Comparison of ENCODE assay signal across 8 cellular contexts in genomic region chr19:15418588-15419412, GRCh38. TPM values are rescaled to one million over a fixed set of nuclear protein-coding genes. Genes with fewer than 3 reads are reported as not detected.
DNase-seq lines count a peak whose midpoint lies in the region; ATAC-seq, FAIRE-seq and TF ChIP-seq lines count a peak whose summit lies in the region.

Gene AKAP8L, minus strand, starts transcription at chr19:15418988. Its CDS starts 65 bp downstream, at chr19:15418923.

- in situ Hi-C loops in transverse colon (cut with MboI; ENCODE audit: low pct_ligation_motif_present in 1 of 4, low pct_unique_long_range_greater_than_20kb in 1 of 4, low sequenced_read_pairs in 3 of 4): loop anchor here in 1 of 4 donors (10.0 kb wide), 1 partner anchor 136 kb away; no protein-coding TSS in a partner anchor

- H3K9me3 ChIP-seq in adrenal gland (replicated peaks in 1 of 3) (no peaks in the 10 kb centered on the region), trophoblast cell (ENCODE audit: insufficient read depth, low read depth, low read length) (peaks cover 6% of the 10 kb centered on the region), transverse colon (no peaks in the 10 kb centered on the region)

- H3K9ac ChIP-seq in trophoblast cell (ENCODE audit: low read length): peak within 1 kb of the TSS; percentile 88

- ATAC-seq in HG02852 (IDR thresholded peaks at IDR 0.05; ENCODE audit: unreplicated experiment): peak; percentile 92

- TF ChIP-seq EP300 in transverse colon (IDR thresholded peaks at IDR 0.05; ENCODE audit: low read depth): no peak

- TF ChIP-seq CTCF in adrenal gland (IDR thresholded peaks at IDR 0.05): peak; percentile 24 to 75 (median 73)
- TF ChIP-seq CTCF in transverse colon (IDR thresholded peaks at IDR 0.05): peak; percentile 47 to 89 (median 63)

- peaks cover 19% of the 10 kb centered on the region for H3K79me2 ChIP-seq in trophoblast cell (ENCODE audit: control insufficient read depth, insufficient read depth, low read length, poor library complexity)

- peak within 1 kb of the TSS; percentile 58 for H2AFZ ChIP-seq in trophoblast cell (ENCODE audit: insufficient read depth, low read length, poor library complexity)

- peak within 1 kb of the TSS; percentile 70 to 98 (median 90) for H3K27ac ChIP-seq in adrenal gland
- H3K27ac ChIP-seq in trophoblast cell (ENCODE audit: low read depth, low read length): peak within 1 kb of the TSS; percentile 62
- H3K27ac ChIP-seq in transverse colon: peak within 1 kb of the TSS; percentile 86 to 93 (median 91)

- H3K18ac ChIP-seq in trophoblast cell (ENCODE audit: low read length): peak within 1 kb of the TSS; percentile 99

- H3K27me3 ChIP-seq in adrenal gland: no peaks in the 10 kb centered on the region
- H3K27me3 ChIP-seq in trophoblast cell (ENCODE audit: insufficient read depth, low read length): no peaks in the 10 kb centered on the region
- H3K27me3 ChIP-seq in transverse colon: no peaks in the 10 kb centered on the region

- peak within 1 kb of the TSS; percentile 96 for H4K8ac ChIP-seq in trophoblast cell (ENCODE audit: low read depth, low read length)

- 0 to 1% (median 0%) methylated on average over 19 to 61 of the region's 61 CpGs for WGBS in adrenal gland, 4 donors
- no CpG with 5 or more reads among the region's 61 CpGs for WGBS in trophoblast cell (ENCODE audit: extremely low coverage, insufficient coverage, insufficient read length)
- WGBS in transverse colon (ENCODE audit: low coverage in 1 of 2), 2 donors: 0% methylated on average over 20 of the region's 61 CpGs; no CpG with 5 or more reads in 1 of the 2 donors

- H3K36me3 ChIP-seq in adrenal gland (replicated peaks in 1 of 2) (peaks cover 0 to 15% of the 10 kb centered on the region in 2 donors), trophoblast cell (ENCODE audit: control insufficient read depth in 1 of 2, insufficient read depth in 2 of 2, low read length in 2 of 2) (peaks cover 19 to 31% of the 10 kb centered on the region in 2 experiments), transverse colon (peaks cover 0 to 13% (median 10%) of the 10 kb centered on the region in 4 donors)

- peaks cover 5% of the 10 kb centered on the region for H3K79me1 ChIP-seq in trophoblast cell (ENCODE audit: low read length)

- H3K4me2 ChIP-seq in trophoblast cell (ENCODE audit: low read length): peak within 1 kb of the TSS; percentile 82

- H4K91ac ChIP-seq in trophoblast cell (ENCODE audit: low read depth, low read length): peak within 1 kb of the TSS; percentile 90

- H2AK5ac ChIP-seq in trophoblast cell (ENCODE audit: low read length): peak within 1 kb of the TSS; percentile 73

- H2BK120ac ChIP-seq in trophoblast cell (ENCODE audit: insufficient read depth, low read length, poor library complexity): peak within 1 kb of the TSS; percentile 96

- peak within 1 kb of the TSS; percentile 60 for H4K12ac ChIP-seq in trophoblast cell (ENCODE audit: low read depth, low read length)

- DNase-seq in GM12892 (ENCODE audit: insufficient read length): peak; percentile 98
- DNase-seq in NCI-H146 (lab: John Stamatoyannopoulos, UW): peak; percentile 100
- peak; percentile 96 to 100 (median 98) for DNase-seq in T-helper 1 cell
- DNase-seq in adrenal gland: peak; percentile 99 to 100 (median 100)
- peak; percentile 98 for DNase-seq in cardiac septum (ENCODE audit: low spot score)
- peak; percentile 100 for DNase-seq in trophoblast cell
- DNase-seq in transverse colon: peak; percentile 99

- H3K4ac ChIP-seq in trophoblast cell (ENCODE audit: low read depth, low read length): peak within 1 kb of the TSS; percentile 99

- no peak within 1 kb of the TSS for H3K23ac ChIP-seq in trophoblast cell (ENCODE audit: low read length)

- intact Hi-C loops in adrenal gland (cut with DNase I): no loop called here
- intact Hi-C loops in cardiac septum (cut with DNase I): loop anchor here (1.0 to 2.0 kb wide), 2 partner anchors 14 to 39 kb away; partner anchors contain the start of gene AKAP8
- intact Hi-C loops in transverse colon (cut with DNase I; ENCODE audit: low total_unique reads): no loop called here

- peak within 1 kb of the TSS; percentile 89 for H3K14ac ChIP-seq in trophoblast cell (ENCODE audit: low read length)

- H2BK12ac ChIP-seq in trophoblast cell (ENCODE audit: low read length): no peak within 1 kb of the TSS

- peak; percentile 96 for FAIRE-seq in GM12892 (lab: Jason Lieb, UNC)

- H3K4me3 ChIP-seq in adrenal gland (peak within 1 kb of the TSS; percentile 18 to 94 (median 86)), trophoblast cell (ENCODE audit: low read depth, low read length) (peak within 1 kb of the TSS; percentile 90), transverse colon (peak within 1 kb of the TSS; percentile 68 to 94 (median 80))

- peak within 1 kb of the TSS; percentile 70 for H2BK5ac ChIP-seq in trophoblast cell (ENCODE audit: low read depth, low read length, poor library complexity)

- TF ChIP-seq POLR2A in GM12892 (IDR thresholded peaks at IDR 0.05; ENCODE audit: low read depth, low read length): peak; percentile 97
- TF ChIP-seq POLR2A in adrenal gland (IDR thresholded peaks at IDR 0.05): peak; percentile 90 to 98
- peak; percentile 88 for TF ChIP-seq POLR2A in transverse colon (IDR thresholded peaks at IDR 0.05)

- H3K4me1 ChIP-seq in adrenal gland (replicated peaks in 1 of 2) (peaks cover 26 to 40% of the 10 kb centered on the region in 2 donors), trophoblast cell (ENCODE audit: control insufficient read depth in 1 of 2, insufficient read depth in 2 of 2, low read length in 2 of 2) (peaks cover 7% of the 10 kb centered on the region in 2 experiments), transverse colon (peaks cover 12 to 44% (median 22%) of the 10 kb centered on the region in 4 donors)

RNA-seq across cellular contexts. Expression of gene AKAP8L, which starts in this region (rescaled TPM):
- polyA plus RNA-seq in GM12892 (2012; ENCODE audit: missing spikeins): 33.2 TPM
- total RNA-seq in adrenal gland (100 to 1,000 TPM in 5 of 8 donors, 10 to 100 TPM in 3; 48.3 to 206 (median 131) TPM), cardiac septum (63.1 TPM), transverse colon (100 to 1,000 TPM; 112 to 329 (median 172) TPM)
- 100 to 1,000 TPM in 2 of 3 donors, 10 to 100 TPM in 1; 60.5 to 652 (median 264) TPM for polyA plus RNA-seq in adrenal gland
- polyA plus RNA-seq in trophoblast cell (2013): 92.6 and 94.5 TPM in 2 replicates

Comparison
In these comparisons a context has a peak if more than half of its experiments do, and no peak if none do; other contexts are left out.
1. Peak in every context shown above with its lines: DNase-seq, ATAC-seq, H3K4me3 ChIP-seq and H3K27ac ChIP-seq.